In genomic region chr20:33687993-33688937, GRCh38 we compare ENCODE assay signal across 16 cellular contexts. TPM values are rescaled to one million over a fixed set of nuclear protein-coding genes. Genes with fewer than 3 reads are reported as not detected.
DNase-seq lines count a peak whose midpoint lies in the region; ATAC-seq lines count a peak whose summit lies in the region.
"Had no signal": no experiment of that assay in that cellular context is flagged by ENCODE, and none has a peak within 500 bp of the region (broad histone marks: within the 10 kb centered on the region; RNA-seq: fewer than 3 reads in every experiment).

No MANE protein-coding gene starts in this region.

- H3K9me3 Mint-ChIP-seq in CD4-positive, CD25-positive, alpha-beta regulatory T cell: no peaks in the 10 kb centered on the region
- no peaks in the 10 kb centered on the region for H3K9me3 Mint-ChIP-seq in activated naive CD8-positive, alpha-beta T cell treated with anti-CD3 and anti-CD28 coated beads, Interleukin-2, amount 10 ng/mL, durations not matched to agents 7 days and 5 days
- H3K9me3 Mint-ChIP-seq in naive thymus-derived CD8-positive, alpha-beta T cell: no peaks in the 10 kb centered on the region
- H3K9me3 Mint-ChIP-seq: central memory CD8-positive, alpha-beta T cell had no signal

- H2BK12ac ChIP-seq in trophoblast cell (ENCODE audit: low read length): no peak overlapping the region

- H3K18ac ChIP-seq in trophoblast cell (ENCODE audit: low read length): no peak overlapping the region

- no peak for DNase-seq in CD4-positive, CD25-positive, alpha-beta regulatory T cell
- peak; percentile 66 for DNase-seq in ELR (ENCODE audit: low read depth)
- no peak for DNase-seq in activated naive CD8-positive, alpha-beta T cell treated with anti-CD3 and anti-CD28 coated beads, Interleukin-2, amount 10 ng/mL, durations not matched to agents 7 days and 5 days
- no peak for DNase-seq in naive thymus-derived CD8-positive, alpha-beta T cell
- DNase-seq in NCI-H2171 treated with DMSO at 0.1 percent for 48 hours (lab: John Stamatoyannopoulos, UW): no peak
- no peak for DNase-seq in activated effector memory CD4-positive, alpha-beta T cell treated with Interleukin-2 at 50 U/mL for 16 hours
- DNase-seq in trophoblast cell: no peak
- DNase-seq: activated gamma-delta T cell treated with Interleukin-2 at 50 U/mL for 16 hours, islet precursor cell, NCI-H187 treated with DMSO at 0.1 percent for 48 hours, NCI-H526 treated with DMSO at 0.1 percent for 48 hours, pancreas, Peyer's patch, testis had no signal

- POLR2A ChIA-PET in activated naive CD8-positive, alpha-beta T cell treated with anti-CD3 and anti-CD28 coated beads, Interleukin-2, amount 10 ng/mL, durations not matched to agents 7 days and 5 days (lab: Charles Lee): interaction anchor here (1.6 to 5.8 kb wide), 6 partner anchors 9 to 44 kb away, joined by 5 to 46 read pairs (median 8); partner anchors contain the start of genes ACTL10, PXMP4 and ZNF341
- POLR2A ChIA-PET in naive thymus-derived CD8-positive, alpha-beta T cell (lab: Charles Lee): interaction anchor here (0.6 to 2.3 kb wide), 4 partner anchors 10 to 44 kb away, joined by 3 to 14 read pairs (median 6); partner anchors contain the start of genes ACTL10 and ZNF341

- no peak for ATAC-seq in CD4-positive, CD25-positive, alpha-beta regulatory T cell (ENCODE audit: low read depth in 2 of 2)
- no peak for ATAC-seq in activated naive CD8-positive, alpha-beta T cell treated with anti-CD3 and anti-CD28 coated beads, Interleukin-2, amount 10 ng/mL, durations not matched to agents 7 days and 5 days (ENCODE audit: low read depth)
- ATAC-seq in naive thymus-derived CD8-positive, alpha-beta T cell: no peak
- ATAC-seq: pancreas had no signal

- no peaks in the 10 kb centered on the region for H3K27me3 ChIP-seq in CD4-positive, CD25-positive, alpha-beta regulatory T cell (ENCODE audit: control insufficient read depth, insufficient read depth, low read length)
- H3K27me3 ChIP-seq in trophoblast cell (ENCODE audit: insufficient read depth, low read length): no peaks in the 10 kb centered on the region
- H3K27me3 ChIP-seq: pancreas, Peyer's patch, testis had no signal

- no peaks in the 10 kb centered on the region for H3K79me1 ChIP-seq in trophoblast cell (ENCODE audit: low read length)

- H3K36me3 Mint-ChIP-seq in CD4-positive, CD25-positive, alpha-beta regulatory T cell: no peaks in the 10 kb centered on the region
- H3K36me3 Mint-ChIP-seq in activated naive CD8-positive, alpha-beta T cell treated with anti-CD3 and anti-CD28 coated beads, Interleukin-2, amount 10 ng/mL, durations not matched to agents 7 days and 5 days: peaks cover 7% of the 10 kb centered on the region
- no peaks in the 10 kb centered on the region for H3K36me3 Mint-ChIP-seq in naive thymus-derived CD8-positive, alpha-beta T cell

- H2AK5ac ChIP-seq in trophoblast cell (ENCODE audit: low read length): no peak overlapping the region

- H3K4me3 Mint-ChIP-seq in CD4-positive, CD25-positive, alpha-beta regulatory T cell: peak overlapping the region in 1 of 4 donors; percentile 41
- no peak overlapping the region for H3K4me3 Mint-ChIP-seq in activated naive CD8-positive, alpha-beta T cell treated with anti-CD3 and anti-CD28 coated beads, Interleukin-2, amount 10 ng/mL, durations not matched to agents 7 days and 5 days
- H3K4me3 Mint-ChIP-seq in naive thymus-derived CD8-positive, alpha-beta T cell: peak overlapping the region in 4 of 10 donors; percentile 6 to 40 (median 26)

- H3K14ac ChIP-seq in trophoblast cell (ENCODE audit: low read length): no peak overlapping the region

- H3K4me1 Mint-ChIP-seq in CD4-positive, CD25-positive, alpha-beta regulatory T cell: peaks cover 0 to 39% (median 22%) of the 10 kb centered on the region in 4 donors
- H3K4me1 Mint-ChIP-seq in activated naive CD8-positive, alpha-beta T cell treated with anti-CD3 and anti-CD28 coated beads, Interleukin-2, amount 10 ng/mL, durations not matched to agents 7 days and 5 days: peaks cover 56% of the 10 kb centered on the region
- H3K4me1 Mint-ChIP-seq in naive thymus-derived CD8-positive, alpha-beta T cell: peaks cover 18 to 45% (median 36%) of the 10 kb centered on the region in 4 donors

- no peak overlapping the region for H4K91ac ChIP-seq in trophoblast cell (ENCODE audit: low read depth, low read length)

- H3K4ac ChIP-seq in trophoblast cell (ENCODE audit: low read depth, low read length): no peak overlapping the region

- no peak overlapping the region for H4K12ac ChIP-seq in trophoblast cell (ENCODE audit: low read depth, low read length)

- no peak overlapping the region for H3K4me3 ChIP-seq in CD4-positive, CD25-positive, alpha-beta regulatory T cell (ENCODE audit: low read depth, low read length)
- H3K4me3 ChIP-seq in trophoblast cell (ENCODE audit: low read depth, low read length): no peak overlapping the region
- H3K4me3 ChIP-seq: pancreas, Peyer's patch, testis had no signal

- H2BK5ac ChIP-seq in trophoblast cell (ENCODE audit: low read depth, low read length, poor library complexity): no peak overlapping the region

- H3K27ac Mint-ChIP-seq in CD4-positive, CD25-positive, alpha-beta regulatory T cell: peak overlapping the region; percentile 45 to 78 (median 55)
- peak overlapping the region; percentile 94 for H3K27ac Mint-ChIP-seq in activated naive CD8-positive, alpha-beta T cell treated with anti-CD3 and anti-CD28 coated beads, Interleukin-2, amount 10 ng/mL, durations not matched to agents 7 days and 5 days
- H3K27ac Mint-ChIP-seq in naive thymus-derived CD8-positive, alpha-beta T cell: peak overlapping the region; percentile 7 to 97 (median 74)

- H3K4me2 ChIP-seq in trophoblast cell (ENCODE audit: low read length): no peak overlapping the region

- no peak overlapping the region for H3K9ac ChIP-seq in trophoblast cell (ENCODE audit: low read length)

- no peaks in the 10 kb centered on the region for H3K36me3 ChIP-seq in CD4-positive, CD25-positive, alpha-beta regulatory T cell (ENCODE audit: control insufficient read depth, insufficient read depth, low read length)
- H3K36me3 ChIP-seq in trophoblast cell (ENCODE audit: control insufficient read depth in 1 of 2, insufficient read depth in 2 of 2, low read length in 2 of 2): no peaks in the 10 kb centered on the region
- H3K36me3 ChIP-seq: pancreas, Peyer's patch had no signal

- no peak overlapping the region for H2BK120ac ChIP-seq in trophoblast cell (ENCODE audit: insufficient read depth, low read length, poor library complexity)

- no peaks in the 10 kb centered on the region for H3K27me3 Mint-ChIP-seq in CD4-positive, CD25-positive, alpha-beta regulatory T cell
- H3K27me3 Mint-ChIP-seq in activated naive CD8-positive, alpha-beta T cell treated with anti-CD3 and anti-CD28 coated beads, Interleukin-2, amount 10 ng/mL, durations not matched to agents 7 days and 5 days: no peaks in the 10 kb centered on the region
- no peaks in the 10 kb centered on the region for H3K27me3 Mint-ChIP-seq in naive thymus-derived CD8-positive, alpha-beta T cell
- H3K27me3 Mint-ChIP-seq: central memory CD8-positive, alpha-beta T cell had no signal

- H3K4me1 ChIP-seq in CD4-positive, CD25-positive, alpha-beta regulatory T cell (ENCODE audit: control insufficient read depth, insufficient read depth, low read length, poor library complexity, severe bottlenecking): peaks cover 18% of the 10 kb centered on the region
- H3K4me1 ChIP-seq in trophoblast cell (ENCODE audit: control insufficient read depth in 1 of 2, insufficient read depth in 2 of 2, low read length in 2 of 2): peaks cover 8 to 14% of the 10 kb centered on the region in 2 experiments
- H3K4me1 ChIP-seq: pancreas had no signal

- WGBS in trophoblast cell (ENCODE audit: extremely low coverage, insufficient coverage, insufficient read length): no CpG with 5 or more reads among the region's 3 CpGs

- no peak overlapping the region for H2AFZ ChIP-seq in trophoblast cell (ENCODE audit: insufficient read depth, low read length, poor library complexity)

- no peak overlapping the region for H3K23ac ChIP-seq in trophoblast cell (ENCODE audit: low read length)

- H3K27ac ChIP-seq in CD4-positive, CD25-positive, alpha-beta regulatory T cell (ENCODE audit: insufficient read depth, low read length, poor library complexity, severe bottlenecking): no peak overlapping the region
- H3K27ac ChIP-seq in trophoblast cell (ENCODE audit: low read depth, low read length): no peak overlapping the region
- H3K27ac ChIP-seq: pancreas, Peyer's patch, testis had no signal

- H3K9me3 ChIP-seq in CD4-positive, CD25-positive, alpha-beta regulatory T cell (ENCODE audit: control insufficient read depth in 2 of 2, low read length in 2 of 2): no peaks in the 10 kb centered on the region
- no peaks in the 10 kb centered on the region for H3K9me3 ChIP-seq in trophoblast cell (ENCODE audit: insufficient read depth, low read depth, low read length)
- H3K9me3 ChIP-seq: pancreas, Peyer's patch, testis had no signal

- no peak overlapping the region for H4K8ac ChIP-seq in trophoblast cell (ENCODE audit: low read depth, low read length)

- peaks cover 2% of the 10 kb centered on the region for H3K79me2 ChIP-seq in trophoblast cell (ENCODE audit: control insufficient read depth, insufficient read depth, low read length, poor library complexity)

RNA-seq across cellular contexts. Expression of gene E2F1, which starts 2.1 kb away (rescaled TPM):
- total RNA-seq in CD4-positive, CD25-positive, alpha-beta regulatory T cell: 3.1 TPM
- polyA plus RNA-seq in CD4-positive, CD25-positive, alpha-beta regulatory T cell: 1 to 10 TPM in 1 of 4 donors, under 1 TPM in 3; 0.48 to 2.4 (median 0.85) TPM
- 10 to 100 TPM; 62.5 to 68.4 TPM for total RNA-seq in activated naive CD8-positive, alpha-beta T cell treated with anti-CD3 and anti-CD28 coated beads, Interleukin-2, amount 10 ng/mL, durations not matched to agents 7 days and 5 days
- total RNA-seq in naive thymus-derived CD8-positive, alpha-beta T cell: 1 to 10 TPM; 1.3 to 1.4 TPM
- under 1 TPM; 0.19 to 0.49 (median 0.34) TPM for polyA plus RNA-seq in naive thymus-derived CD8-positive, alpha-beta T cell
- 7.1 TPM in 2 replicates for polyA plus RNA-seq in trophoblast cell (2013)

RNA-seq across cellular contexts. Expression of gene NECAB3, which starts 14.0 kb away (rescaled TPM):
- 15.6 TPM for total RNA-seq in CD4-positive, CD25-positive, alpha-beta regulatory T cell
- polyA plus RNA-seq in CD4-positive, CD25-positive, alpha-beta regulatory T cell: 1 to 10 TPM; 3.0 to 6.3 (median 3.6) TPM
- total RNA-seq in activated naive CD8-positive, alpha-beta T cell treated with anti-CD3 and anti-CD28 coated beads, Interleukin-2, amount 10 ng/mL, durations not matched to agents 7 days and 5 days: 10 to 100 TPM; 36.3 to 37.7 TPM
- total RNA-seq in naive thymus-derived CD8-positive, alpha-beta T cell: 10 to 100 TPM; 10.8 to 12.8 TPM
- 1 to 10 TPM; 1.1 to 1.8 (median 1.4) TPM for polyA plus RNA-seq in naive thymus-derived CD8-positive, alpha-beta T cell
- polyA plus RNA-seq in trophoblast cell (2013): 15.3 and 17.0 TPM in 2 replicates

RNA-seq across cellular contexts. Expression of gene ACTL10, which starts 21.5 kb away (rescaled TPM):
- 2.0 TPM for total RNA-seq in CD4-positive, CD25-positive, alpha-beta regulatory T cell
- polyA plus RNA-seq in CD4-positive, CD25-positive, alpha-beta regulatory T cell: 10 to 100 TPM in 1 of 4 donors, 1 to 10 TPM in 3; 7.1 to 11.6 (median 8.6) TPM
- total RNA-seq in activated naive CD8-positive, alpha-beta T cell treated with anti-CD3 and anti-CD28 coated beads, Interleukin-2, amount 10 ng/mL, durations not matched to agents 7 days and 5 days: 1 to 10 TPM; 4.4 to 4.9 TPM
- 1 to 10 TPM; 3.7 to 4.5 TPM for total RNA-seq in naive thymus-derived CD8-positive, alpha-beta T cell
- 1 to 10 TPM; 1.8 to 3.2 (median 1.9) TPM for polyA plus RNA-seq in naive thymus-derived CD8-positive, alpha-beta T cell
- polyA plus RNA-seq in trophoblast cell (2013): 0.01 TPM in 1 of 2 replicates, not detected in the other

RNA-seq across cellular contexts. Expression of gene C20orf144, which starts 26.1 kb away (rescaled TPM):
- not detected for total RNA-seq in CD4-positive, CD25-positive, alpha-beta regulatory T cell
- under 1 TPM in 1 of 4 donors, not detected in 3; 0.41 TPM for polyA plus RNA-seq in CD4-positive, CD25-positive, alpha-beta regulatory T cell
- under 1 TPM; 0.39 to 0.43 TPM for total RNA-seq in activated naive CD8-positive, alpha-beta T cell treated with anti-CD3 and anti-CD28 coated beads, Interleukin-2, amount 10 ng/mL, durations not matched to agents 7 days and 5 days
- under 1 TPM; 0.38 to 0.47 TPM for total RNA-seq in naive thymus-derived CD8-positive, alpha-beta T cell
- polyA plus RNA-seq in naive thymus-derived CD8-positive, alpha-beta T cell: not detected
- polyA plus RNA-seq in trophoblast cell (2013): 0.04 and 0.10 TPM in 2 replicates
- total RNA-seq: Daoy, Peyer's patch had no signal

RNA-seq across cellular contexts. Expression of gene PXMP4, which starts 31.8 kb away (rescaled TPM):
- total RNA-seq in CD4-positive, CD25-positive, alpha-beta regulatory T cell: 5.3 TPM
- 10 to 100 TPM; 10.7 to 14.5 (median 11.8) TPM for polyA plus RNA-seq in CD4-positive, CD25-positive, alpha-beta regulatory T cell
- 10 to 100 TPM; 13.4 to 19.2 TPM for total RNA-seq in activated naive CD8-positive, alpha-beta T cell treated with anti-CD3 and anti-CD28 coated beads, Interleukin-2, amount 10 ng/mL, durations not matched to agents 7 days and 5 days
- 10 to 100 TPM; 10.7 to 12.1 TPM for total RNA-seq in naive thymus-derived CD8-positive, alpha-beta T cell
- 10 to 100 TPM in 2 of 3 donors, 1 to 10 TPM in 1; 8.9 to 16.1 (median 16.0) TPM for polyA plus RNA-seq in naive thymus-derived CD8-positive, alpha-beta T cell
- polyA plus RNA-seq in trophoblast cell (2013): 1.9 and 2.4 TPM in 2 replicates

Comparison
In these comparisons a context has a peak if more than half of its experiments do, and no peak if none do; other contexts are left out.
1. RNA of gene E2F1, which starts 2.1 kb away (total RNA-seq): 62.5 to 68.4 TPM in activated naive CD8-positive, alpha-beta T cell treated with anti-CD3 and anti-CD28 coated beads, Interleukin-2, amount 10 ng/mL, durations not matched to agents 7 days and 5 days; 3.1 TPM in CD4-positive, CD25-positive, alpha-beta regulatory T cell (single experiment) and 1.3 to 1.4 TPM in naive thymus-derived CD8-positive, alpha-beta T cell; every median in the first group is over 10 times any median in the second.
2. Peak in every context shown above with its lines, with median percentiles within 50 percentile points of each other: H3K27ac Mint-ChIP-seq.